ENCODE assay signal across 22 cellular contexts in genomic region chr1:226471467-226471866, GRCh38.
"Had no signal": no experiment of that assay in that cellular context is flagged by ENCODE, and none has a peak within 500 bp of the region (broad histone marks: within the 10 kb centered on the region; RNA-seq: fewer than 3 reads in every experiment).

No MANE protein-coding gene starts in this region.

- FAIRE-seq: colon, endothelial cell of umbilical vein, frontal cortex, kidney had no signal

- H3K4me1 ChIP-seq: esophagus muscularis mucosa, foreskin keratinocyte, gastroesophageal sphincter, left lung, lower lobe of right lung had no signal

- H3K27ac ChIP-seq: coronary artery, dorsolateral prefrontal cortex, esophagus muscularis mucosa, foreskin keratinocyte, gastroesophageal sphincter, heart left ventricle, hepatocyte, left lung, lower lobe of right lung had no signal

- H3K9me3 ChIP-seq: esophagus muscularis mucosa, gastroesophageal sphincter, heart left ventricle, left lung, lower lobe of right lung had no signal

- H3K36me3 ChIP-seq: esophagus muscularis mucosa, gastroesophageal sphincter, heart left ventricle, left lung, lower lobe of right lung had no signal

- H3K27me3 ChIP-seq: dorsolateral prefrontal cortex, esophagus muscularis mucosa, heart left ventricle, left lung had no signal

- ATAC-seq: foreskin keratinocyte, gastroesophageal sphincter, heart left ventricle, left lung, left ventricle myocardium superior, lower lobe of right lung had no signal

- H3K4me3 ChIP-seq: coronary artery, dorsolateral prefrontal cortex, esophagus muscularis mucosa, gastroesophageal sphincter, heart left ventricle, hepatocyte, left lung, lower lobe of right lung had no signal

- DNase-seq: dermis blood vessel endothelial cell; dorsolateral prefrontal cortex; effector CD4-positive, alpha-beta T cell; effector memory CD4-positive, alpha-beta T cell; foreskin keratinocyte; heart left ventricle; hypothalamus; immature natural killer cell; islet precursor cell; kidney; kidney glomerular epithelial cell; left lung; left ventricle myocardium superior; lower lobe of right lung; mesenchymal stem cell had no signal
